In genomic region chr1:234597894-234598293, GRCh38 we compare ENCODE assay signal across 8 cellular contexts. TPM values are rescaled to one million over a fixed set of nuclear protein-coding genes. Genes with fewer than 3 reads are reported as not detected.
DNase-seq lines count a peak whose midpoint lies in the region; ATAC-seq, FAIRE-seq and TF ChIP-seq lines count a peak whose summit lies in the region.

No MANE protein-coding gene starts in this region.

- no peak overlapping the region for H4K8ac ChIP-seq in trophoblast cell (ENCODE audit: low read depth, low read length)

- H2AFZ ChIP-seq in endothelial cell of umbilical vein (ENCODE audit: low read depth, low read length) (no peak overlapping the region), trophoblast cell (ENCODE audit: insufficient read depth, low read length, poor library complexity) (no peak overlapping the region)

- H4K12ac ChIP-seq in trophoblast cell (ENCODE audit: low read depth, low read length) = no peak overlapping the region

- peak; percentile 37 to 60 for TF ChIP-seq CTCF in endothelial cell of umbilical vein (IDR thresholded peaks at IDR 0.05; ENCODE audit: extremely low read depth in 1 of 2, insufficient read depth in 1 of 2, low read depth in 1 of 2, low read length in 2 of 2)

- no peaks in the 10 kb centered on the region for H3K9me1 ChIP-seq in endothelial cell of umbilical vein (replicated peaks; ENCODE audit: control insufficient read depth, extremely low read depth, insufficient read depth, low read length)

- H3K79me2 ChIP-seq in endothelial cell of umbilical vein (ENCODE audit: control insufficient read depth, insufficient read depth, low read length) (peaks cover 11% of the 10 kb centered on the region), trophoblast cell (ENCODE audit: control insufficient read depth, insufficient read depth, low read length, poor library complexity) (no peaks in the 10 kb centered on the region)

- TF ChIP-seq POLR2A in endothelial cell of umbilical vein (IDR thresholded peaks at IDR 0.05; ENCODE audit: low read depth, low read length) = no peak

- POLR2A ChIA-PET in endothelial cell of umbilical vein (lab: Charles Lee) = interaction anchor here (0.5 kb wide), 1 partner anchor 120 kb away, joined by 3 read pairs; no protein-coding TSS in a partner anchor

- CTCF ChIA-PET in endothelial cell of umbilical vein (lab: Charles Lee) = interaction anchor here (0.5 to 7.9 kb wide), 41 partner anchors 8 to 511 kb away, joined by 3 to 80 read pairs (median 4); no protein-coding TSS in a partner anchor

- H3K18ac ChIP-seq in trophoblast cell (ENCODE audit: low read length) = no peak overlapping the region

- no peak overlapping the region for H2BK5ac ChIP-seq in trophoblast cell (ENCODE audit: low read depth, low read length, poor library complexity)

- no peak overlapping the region for H3K4me3 ChIP-seq in endothelial cell of umbilical vein (replicated peaks in 1 of 3; ENCODE audit: insufficient read depth in 1 of 3, low read depth in 1 of 3, low read length in 3 of 3)
- no peak overlapping the region for H3K4me3 ChIP-seq in trophoblast cell (ENCODE audit: low read depth, low read length)

- no peak overlapping the region for H3K14ac ChIP-seq in trophoblast cell (ENCODE audit: low read length)

- H3K27ac ChIP-seq in endothelial cell of umbilical vein (ENCODE audit: insufficient read depth, low read depth, low read length) (no peak overlapping the region), trophoblast cell (ENCODE audit: low read depth, low read length) (no peak overlapping the region)

- H3K79me1 ChIP-seq in trophoblast cell (ENCODE audit: low read length) = peaks cover 7% of the 10 kb centered on the region

- H3K36me3 ChIP-seq in endothelial cell of umbilical vein (ENCODE audit: control insufficient read depth in 2 of 2, extremely low read depth in 1 of 2, insufficient read depth in 2 of 2, low read length in 2 of 2) (no peaks in the 10 kb centered on the region), trophoblast cell (ENCODE audit: control insufficient read depth in 1 of 2, insufficient read depth in 2 of 2, low read length in 2 of 2) (no peaks in the 10 kb centered on the region)

- WGBS in trophoblast cell (ENCODE audit: extremely low coverage, insufficient coverage, insufficient read length) = no CpG with 5 or more reads among the region's 2 CpGs

- H3K4me2 ChIP-seq in endothelial cell of umbilical vein (ENCODE audit: insufficient read depth, low read length) = no peak overlapping the region
- H3K4me2 ChIP-seq in trophoblast cell (ENCODE audit: low read length) = no peak overlapping the region

- no peak overlapping the region for H3K4ac ChIP-seq in trophoblast cell (ENCODE audit: low read depth, low read length)

- H2BK12ac ChIP-seq in trophoblast cell (ENCODE audit: low read length) = no peak overlapping the region

- H3K9ac ChIP-seq in endothelial cell of umbilical vein (replicated peaks; ENCODE audit: extremely low read depth, insufficient read depth, low read length) (no peak overlapping the region), trophoblast cell (ENCODE audit: low read length) (no peak overlapping the region)

- no peak overlapping the region for H4K91ac ChIP-seq in trophoblast cell (ENCODE audit: low read depth, low read length)

- intact Hi-C loops in endothelial cell of umbilical vein (cut with micrococcal nuclease) = loop anchor here (1.0 kb wide), 1 partner anchor 485 kb away; no protein-coding TSS in a partner anchor

- no peak overlapping the region for H3K23ac ChIP-seq in trophoblast cell (ENCODE audit: low read length)

- H3K9me3 ChIP-seq in endothelial cell of umbilical vein (replicated peaks; ENCODE audit: control insufficient read depth, insufficient read depth, low read length) (no peaks in the 10 kb centered on the region), trophoblast cell (ENCODE audit: insufficient read depth, low read depth, low read length) (no peaks in the 10 kb centered on the region)

- DNase-seq in SHP77 treated with DMSO at 0.1 percent for 48 hours (lab: John Stamatoyannopoulos, UW) = peak; percentile 23
- DNase-seq in SHP77 (lab: John Stamatoyannopoulos, UW) = no peak
- peak; percentile 86 for DNase-seq in NCI-H1694 treated with DMSO at 0.1 percent for 48 hours (lab: John Stamatoyannopoulos, UW)
- DNase-seq in activated CD4-positive, alpha-beta T cell treated with anti-CD3 and anti-CD28 coated beads for 48 hours = peak; percentile 64
- DNase-seq in endothelial cell of umbilical vein (ENCODE audit: low read depth, low spot score) = peak; percentile 74
- DNase-seq in trophoblast cell = peak; percentile 42 to 61
- no peak for DNase-seq in NCI-H2029 (lab: John Stamatoyannopoulos, UW)

- H2BK120ac ChIP-seq in trophoblast cell (ENCODE audit: insufficient read depth, low read length, poor library complexity) = no peak overlapping the region

- H3K4me1 ChIP-seq in endothelial cell of umbilical vein (ENCODE audit: control insufficient read depth, extremely low read depth, insufficient read depth, low read length) (peaks cover 40% of the 10 kb centered on the region), trophoblast cell (ENCODE audit: control insufficient read depth in 1 of 2, insufficient read depth in 2 of 2, low read length in 2 of 2) (peaks cover 2 to 3% of the 10 kb centered on the region in 2 experiments)

- dilution Hi-C loops in endothelial cell of umbilical vein (cut with MboI; ENCODE audit: extremely low pct_ligation_motif_present, low sequenced_read_pairs) = no loop called here

- H3K27me3 ChIP-seq in endothelial cell of umbilical vein (ENCODE audit: control insufficient read depth in 2 of 2, insufficient read depth in 2 of 2, low read length in 2 of 2) (no peaks in the 10 kb centered on the region), trophoblast cell (ENCODE audit: insufficient read depth, low read length) (no peaks in the 10 kb centered on the region)

- no peaks in the 10 kb centered on the region for H4K20me1 ChIP-seq in endothelial cell of umbilical vein (replicated peaks; ENCODE audit: control insufficient read depth, extremely low read depth, insufficient read depth, low read length)

- ATAC-seq in GM21529 (IDR thresholded peaks at IDR 0.05; ENCODE audit: unreplicated experiment) = no peak

- BruUV-seq in endothelial cell of umbilical vein (replicated peaks; lab: Mats Ljungman, UMichigan) = no TSS peak

- no peak for FAIRE-seq in endothelial cell of umbilical vein (lab: Jason Lieb, UNC)

- no peak overlapping the region for H2AK5ac ChIP-seq in trophoblast cell (ENCODE audit: low read length)

TF ChIP-seq in endothelial cell of umbilical vein, 7 proteins besides CTCF, POLR2A, EP300 and RAD21:
- TF ChIP-seq JUN (IDR thresholded peaks at IDR 0.05; ENCODE audit: borderline replicate concordance, insufficient read depth, insufficient read length, low read depth) (no peak), GATA2 (IDR thresholded peaks at IDR 0.05; ENCODE audit: insufficient read depth, insufficient read length, low read depth, low read length) (no peak), FOS (IDR thresholded peaks at IDR 0.05; ENCODE audit: borderline replicate concordance, insufficient read depth, low read length) (no peak), POLR2AphosphoS5 (IDR thresholded peaks at IDR 0.05; ENCODE audit: insufficient read depth, low read depth, low read length) (no peak), MYC (IDR thresholded peaks at IDR 0.05; ENCODE audit: low read depth, low read length) (no peak), EZH2 (IDR thresholded peaks at IDR 0.05; ENCODE audit: borderline replicate concordance, low read depth, low read length, severe bottlenecking) (no peak), MAX (IDR thresholded peaks at IDR 0.05; ENCODE audit: insufficient read depth, insufficient read length) (no peak)

RNA-seq across cellular contexts. Expression of gene IRF2BP2, which starts 12.1 kb away (rescaled TPM):
- total RNA-seq in endothelial cell of umbilical vein = 109 TPM in 2 replicates
- polyA plus RNA-seq in endothelial cell of umbilical vein = 65.4 and 66.6 TPM in 2 replicates
- 54.8 and 66.0 TPM in 2 replicates for polyA plus RNA-seq in endothelial cell of umbilical vein (2011; cell fraction: cytosol; rRNA removed)
- polyA plus RNA-seq in endothelial cell of umbilical vein (2011; cell fraction: nucleus; rRNA removed) = 154 and 212 TPM in 2 replicates
- 52.6 and 76.5 TPM in 2 replicates for polyA plus RNA-seq in endothelial cell of umbilical vein (2012)
- 57.9 and 61.4 TPM in 2 replicates for polyA minus RNA-seq in endothelial cell of umbilical vein
- polyA minus RNA-seq in endothelial cell of umbilical vein (2011; cell fraction: cytosol; rRNA and poly(A)+ RNA removed) = 65.2 TPM
- 78.8 and 129 TPM in 2 replicates for polyA minus RNA-seq in endothelial cell of umbilical vein (2011; cell fraction: nucleus; rRNA and poly(A)+ RNA removed)
- polyA plus RNA-seq in trophoblast cell (2013) = 147 and 150 TPM in 2 replicates

Comparison
In these comparisons a context has a peak if more than half of its experiments do, and no peak if none do; other contexts are left out.
1. DNase-seq: peak in SHP77 treated with DMSO at 0.1 percent for 48 hours (single experiment), NCI-H1694 treated with DMSO at 0.1 percent for 48 hours (single experiment), activated CD4-positive, alpha-beta T cell treated with anti-CD3 and anti-CD28 coated beads for 48 hours (single experiment), endothelial cell of umbilical vein (single experiment) and trophoblast cell (2 of 2); none in SHP77 (0 of 2) and NCI-H2029 (single experiment).